23 cellular contexts compared by ENCODE assay signal in the genomic region with DNA sequence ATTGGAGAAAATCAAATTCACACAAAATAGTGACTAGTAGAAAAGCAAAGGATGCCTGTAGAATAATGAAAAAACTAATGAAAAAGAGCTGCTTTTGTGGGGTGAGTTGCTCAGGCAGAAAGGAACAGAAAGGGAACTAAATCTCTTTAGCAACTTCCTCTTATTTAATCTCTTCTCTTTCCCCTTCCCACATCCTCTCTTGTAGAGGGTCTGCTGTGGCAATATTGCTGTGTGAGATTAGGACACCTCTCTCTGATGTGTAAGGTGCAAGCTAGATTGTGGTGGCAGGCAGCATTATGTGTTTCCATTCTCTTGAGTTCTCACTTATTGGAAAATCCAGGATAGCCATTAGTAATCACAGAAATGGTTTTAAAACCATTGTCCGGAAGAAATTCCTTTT. TPM values are rescaled to one million over a fixed set of nuclear protein-coding genes. Genes with fewer than 3 reads are reported as not detected.
DNase-seq lines count a peak whose midpoint lies in the region; ATAC-seq and TF ChIP-seq lines count a peak whose summit lies in the region.
"Had no signal": no experiment of that assay in that cellular context is flagged by ENCODE, and none has a peak within 500 bp of the region (broad histone marks: within the 10 kb centered on the region; RNA-seq: fewer than 3 reads in every experiment).

No MANE protein-coding gene starts in this region.

- no peak overlapping the region for H3K27ac Mint-ChIP-seq in memory B cell
- H3K27ac Mint-ChIP-seq: activated CD4-positive, alpha-beta T cell treated with anti-CD3 and anti-CD28 coated beads, Interleukin-2, amount 10 ng/mL, durations not matched to agents 7 days and 5 days; activated CD8-positive, alpha-beta memory T cell treated with anti-CD3 and anti-CD28 coated beads, Interleukin-2, amount 10 ng/mL, durations not matched to agents 7 days and 5 days; activated naive CD4-positive, alpha-beta T cell treated with anti-CD3 and anti-CD28 coated beads for 36 hours; activated T-cell treated with anti-CD3 and anti-CD28 coated beads, Interleukin-2, amount 50 U/mL, for 72 hours; T-helper 17 cell had no signal

- no peaks in the 10 kb centered on the region for H3K36me3 Mint-ChIP-seq in memory B cell
- H3K36me3 Mint-ChIP-seq: activated CD8-positive, alpha-beta memory T cell treated with anti-CD3 and anti-CD28 coated beads, Interleukin-2, amount 10 ng/mL, durations not matched to agents 7 days and 5 days had no signal

- H3K27ac ChIP-seq in SU-DHL-6 (ENCODE audit: low read depth, low read length) (no peak overlapping the region), esophagus squamous epithelium (no peak overlapping the region), MM.1S (ENCODE audit: low read length) (no peak overlapping the region)
- H3K27ac ChIP-seq: coronary artery, KMS-11, PC-9, WERI-Rb-1 had no signal

- H3K27me3 Mint-ChIP-seq in memory B cell: peaks cover 2% of the 10 kb centered on the region
- H3K27me3 Mint-ChIP-seq: activated CD4-positive, alpha-beta T cell treated with anti-CD3 and anti-CD28 coated beads, Interleukin-2, amount 10 ng/mL, durations not matched to agents 7 days and 5 days; activated CD8-positive, alpha-beta memory T cell treated with anti-CD3 and anti-CD28 coated beads, Interleukin-2, amount 10 ng/mL, durations not matched to agents 7 days and 5 days; T-helper 17 cell had no signal

- no peaks in the 10 kb centered on the region for H4K20me1 ChIP-seq in SU-DHL-6 (ENCODE audit: low read depth, low read length)
- no peaks in the 10 kb centered on the region for H4K20me1 ChIP-seq in MM.1S (ENCODE audit: insufficient read depth, low read length)

- H3F3A ChIP-seq in SU-DHL-6 (ENCODE audit: insufficient read depth): no peaks in the 10 kb centered on the region
- no peaks in the 10 kb centered on the region for H3F3A ChIP-seq in MM.1S (ENCODE audit: insufficient read depth, low read length)

- H3K4me3 ChIP-seq in NB4 (ENCODE audit: low read depth, low read length): no peak overlapping the region
- H3K4me3 ChIP-seq in SU-DHL-6 (ENCODE audit: insufficient read depth, low read length, poor library complexity, severe bottlenecking): no peak overlapping the region
- no peak overlapping the region for H3K4me3 ChIP-seq in esophagus squamous epithelium
- no peak overlapping the region for H3K4me3 ChIP-seq in MM.1S (ENCODE audit: low read length)
- H3K4me3 ChIP-seq: coronary artery, PC-9 had no signal

- H3K36me3 ChIP-seq in SU-DHL-6 (ENCODE audit: low read length) (no peaks in the 10 kb centered on the region), esophagus squamous epithelium (no peaks in the 10 kb centered on the region), MM.1S (replicated peaks; ENCODE audit: insufficient read depth, low read length) (no peaks in the 10 kb centered on the region)
- H3K36me3 ChIP-seq: WERI-Rb-1 had no signal

- intact Hi-C loops in esophagus squamous epithelium (cut with DNase I): no loop called here

- H3K4me2 ChIP-seq in SU-DHL-6 (ENCODE audit: low read depth, low read length, poor library complexity, severe bottlenecking): peak overlapping the region; percentile 23
- H3K4me2 ChIP-seq in MM.1S (ENCODE audit: low read depth, low read length): no peak overlapping the region
- H3K4me2 ChIP-seq: KMS-11, PC-9 had no signal

- H3K27me3 ChIP-seq in SU-DHL-6 (ENCODE audit: low read length) (no peaks in the 10 kb centered on the region), esophagus squamous epithelium (no peaks in the 10 kb centered on the region), MM.1S (replicated peaks; ENCODE audit: insufficient read depth, low read length) (no peaks in the 10 kb centered on the region)

- peak; percentile 62 for DNase-seq in CD1c-positive myeloid dendritic cell (ENCODE audit: extremely low spot score)
- DNase-seq in NB4 (ENCODE audit: low read depth): peak; percentile 80
- no peak for DNase-seq in memory B cell (ENCODE audit: low spot score in 2 of 2)
- DNase-seq in esophagus squamous epithelium (lab: John Stamatoyannopoulos, UW): no peak
- no peak for DNase-seq in activated naive CD4-positive, alpha-beta T cell (lab: John Stamatoyannopoulos, UW)
- DNase-seq in MM.1S: no peak
- no peak for DNase-seq in HT-29 (ENCODE audit: low spot score)
- DNase-seq: activated CD4-positive, alpha-beta T cell treated with anti-CD3 and anti-CD28 coated beads, Interleukin-2, amount 10 ng/mL, durations not matched to agents 7 days and 5 days; activated CD8-positive, alpha-beta memory T cell treated with anti-CD3 and anti-CD28 coated beads, Interleukin-2, amount 10 ng/mL, durations not matched to agents 7 days and 5 days; activated naive CD4-positive, alpha-beta T cell treated with anti-CD3 and anti-CD28 coated beads for 36 hours; activated T-cell treated with anti-CD3 and anti-CD28 coated beads, Interleukin-2, amount 50 U/mL, for 72 hours; DMS79 treated with DMSO at 0.1 percent for 48 hours; NCI-H1105; NCI-H2029; NCI-H2227 treated with DMSO at 0.1 percent for 48 hours; NCI-H774; PC-9; SHP77; T-helper 17 cell; WERI-Rb-1 had no signal

- no peak overlapping the region for H3K4me3 Mint-ChIP-seq in memory B cell
- H3K4me3 Mint-ChIP-seq: activated CD4-positive, alpha-beta T cell treated with anti-CD3 and anti-CD28 coated beads, Interleukin-2, amount 10 ng/mL, durations not matched to agents 7 days and 5 days; activated CD8-positive, alpha-beta memory T cell treated with anti-CD3 and anti-CD28 coated beads, Interleukin-2, amount 10 ng/mL, durations not matched to agents 7 days and 5 days; activated naive CD4-positive, alpha-beta T cell treated with anti-CD3 and anti-CD28 coated beads for 36 hours; activated T-cell treated with anti-CD3 and anti-CD28 coated beads, Interleukin-2, amount 50 U/mL, for 72 hours; T-helper 17 cell had no signal

- H3K9ac ChIP-seq in SU-DHL-6 (ENCODE audit: low read length) (no peak overlapping the region), MM.1S (ENCODE audit: low read length) (no peak overlapping the region)
- H3K9ac ChIP-seq: KMS-11 had no signal

- no peak overlapping the region for H2AFZ ChIP-seq in SU-DHL-6 (ENCODE audit: low read depth, low read length, severe bottlenecking)
- H2AFZ ChIP-seq in MM.1S (ENCODE audit: low read length): no peak overlapping the region
- H2AFZ ChIP-seq: PC-9 had no signal

- peaks cover 2% of the 10 kb centered on the region for H3K4me1 Mint-ChIP-seq in memory B cell
- H3K4me1 Mint-ChIP-seq: activated CD4-positive, alpha-beta T cell treated with anti-CD3 and anti-CD28 coated beads, Interleukin-2, amount 10 ng/mL, durations not matched to agents 7 days and 5 days; activated CD8-positive, alpha-beta memory T cell treated with anti-CD3 and anti-CD28 coated beads, Interleukin-2, amount 10 ng/mL, durations not matched to agents 7 days and 5 days had no signal

- TF ChIP-seq POLR2A in NB4 (IDR thresholded peaks at IDR 0.05; ENCODE audit: extremely low read depth, insufficient read length): no peak
- no peak for TF ChIP-seq POLR2A in esophagus squamous epithelium (IDR thresholded peaks at IDR 0.05)

- TF ChIP-seq CTCF in NB4 (IDR thresholded peaks at IDR 0.05; ENCODE audit: low read depth, low read length) (no peak), SU-DHL-6 (IDR thresholded peaks at IDR 0.05; ENCODE audit: insufficient read depth, low read length, poor library complexity, severe bottlenecking) (no peak), esophagus squamous epithelium (IDR thresholded peaks at IDR 0.05) (no peak), MM.1S (IDR thresholded peaks at IDR 0.05; ENCODE audit: low read length) (no peak)

- H3K79me2 ChIP-seq in SU-DHL-6 (ENCODE audit: insufficient read depth, low read length) (no peaks in the 10 kb centered on the region), MM.1S (ENCODE audit: low read length) (no peaks in the 10 kb centered on the region)

- no peaks in the 10 kb centered on the region for H3K9me2 ChIP-seq in SU-DHL-6 (replicated peaks; ENCODE audit: insufficient read depth, low read length)
- no peaks in the 10 kb centered on the region for H3K9me2 ChIP-seq in MM.1S (replicated peaks; ENCODE audit: insufficient read depth, low read length)

- 64 to 73% methylated on average over 1 of the region's 1 CpG for WGBS in esophagus squamous epithelium, 2 donors

- H3K9me3 Mint-ChIP-seq in memory B cell: peaks cover 1% of the 10 kb centered on the region
- H3K9me3 Mint-ChIP-seq: activated naive CD4-positive, alpha-beta T cell treated with anti-CD3 and anti-CD28 coated beads for 36 hours had no signal

- ATAC-seq in memory B cell (ENCODE audit: low read depth): peak; percentile 39
- ATAC-seq: activated CD8-positive, alpha-beta memory T cell treated with anti-CD3 and anti-CD28 coated beads, Interleukin-2, amount 10 ng/mL, durations not matched to agents 7 days and 5 days; activated T-cell treated with anti-CD3 and anti-CD28 coated beads, Interleukin-2, amount 50 U/mL, for 72 hours; T-helper 17 cell had no signal

- H3K4me1 ChIP-seq in esophagus squamous epithelium (no peaks in the 10 kb centered on the region), MM.1S (ENCODE audit: low read length) (no peaks in the 10 kb centered on the region)

- H3K9me3 ChIP-seq in SU-DHL-6 (ENCODE audit: insufficient read depth, low read length) (no peaks in the 10 kb centered on the region), esophagus squamous epithelium (no peaks in the 10 kb centered on the region), MM.1S (replicated peaks; ENCODE audit: insufficient read depth, low read length) (no peaks in the 10 kb centered on the region)

RNA-seq across cellular contexts. Expression of a gene that starts 49.7 kb away (rescaled TPM):
- 10 to 100 TPM in 3 of 4 donors, 1 to 10 TPM in 1; 7.4 to 66.4 (median 20.7) TPM for total RNA-seq in esophagus squamous epithelium
- 2.7 and 3.9 TPM in 2 replicates for total RNA-seq in HT-29 (2014; rRNA removed; shearing (Covaris generic))

Comparison
In these comparisons a context has a peak if more than half of its experiments do, and no peak if none do; other contexts are left out.
1. DNase-seq: peak in CD1c-positive myeloid dendritic cell (single experiment) and NB4 (single experiment); none in memory B cell (0 of 2), esophagus squamous epithelium (single experiment), activated naive CD4-positive, alpha-beta T cell (0 of 4), MM.1S (single experiment) and HT-29 (single experiment).